Comparison of ENCODE assay signal across 8 cellular contexts in genomic region chr1:114779722-114780121, GRCh38. TPM values are rescaled to one million over a fixed set of nuclear protein-coding genes. Genes with fewer than 3 reads are reported as not detected.
DNase-seq lines count a peak whose midpoint lies in the region; ATAC-seq and TF ChIP-seq lines count a peak whose summit lies in the region.

No MANE protein-coding gene starts in this region.

- TF ChIP-seq POLR2A in breast epithelium (IDR thresholded peaks at IDR 0.05) = no peak

- H3K4me3 Mint-ChIP-seq in stimulated activated naive CD8-positive, alpha-beta T cell treated with anti-CD3 and anti-CD28 coated beads, Interleukin-15, Interleukin-2, amounts not matched to agents 100 ng/mL and 50 ng/mL, for 24 hours = peak overlapping the region; percentile 100

- H3K36me3 Mint-ChIP-seq in stimulated activated naive CD8-positive, alpha-beta T cell treated with anti-CD3 and anti-CD28 coated beads, Interleukin-15, Interleukin-2, amounts not matched to agents 100 ng/mL and 50 ng/mL, for 24 hours (ENCODE audit: low read depth) = peaks cover 42% of the 10 kb centered on the region

- peak overlapping the region; percentile 88 to 98 for H3K27ac ChIP-seq in breast epithelium

- peak overlapping the region; percentile 100 for H3K27ac Mint-ChIP-seq in stimulated activated naive CD8-positive, alpha-beta T cell treated with anti-CD3 and anti-CD28 coated beads, Interleukin-15, Interleukin-2, amounts not matched to agents 100 ng/mL and 50 ng/mL, for 24 hours

- ATAC-seq in stimulated activated naive CD8-positive, alpha-beta T cell treated with anti-CD3 and anti-CD28 coated beads, Interleukin-15, Interleukin-2, amounts not matched to agents 100 U/mL and 50 U/mL, for 24 hours = no peak
- ATAC-seq in mucosa of descending colon = no peak

- H3K9me3 ChIP-seq in breast epithelium (no peaks in the 10 kb centered on the region), mucosa of descending colon (no peaks in the 10 kb centered on the region)

- H3K4me1 Mint-ChIP-seq in stimulated activated naive CD8-positive, alpha-beta T cell treated with anti-CD3 and anti-CD28 coated beads, Interleukin-15, Interleukin-2, amounts not matched to agents 100 ng/mL and 50 ng/mL, for 24 hours (ENCODE audit: low read depth) = peaks cover 24% of the 10 kb centered on the region

- intact Hi-C loops in breast epithelium (cut with DNase I; ENCODE audit: low total_unique reads) (no loop called here), mucosa of descending colon (cut with DNase I, micrococcal nuclease) (no loop called here)

- peaks cover 4% of the 10 kb centered on the region for H3K9me3 Mint-ChIP-seq in stimulated activated naive CD8-positive, alpha-beta T cell treated with anti-CD3 and anti-CD28 coated beads, Interleukin-15, Interleukin-2, amounts not matched to agents 100 ng/mL and 50 ng/mL, for 24 hours

- H3K4me1 ChIP-seq in breast epithelium (no peaks in the 10 kb centered on the region), mucosa of descending colon (ENCODE audit: low read depth) (no peaks in the 10 kb centered on the region)

- TF ChIP-seq CTCF in breast epithelium (IDR thresholded peaks at IDR 0.05) (no peak), mucosa of descending colon (IDR thresholded peaks at IDR 0.05) (no peak), GM10266 (IDR thresholded peaks at IDR 0.05; ENCODE audit: control insufficient read depth, insufficient read depth, low read depth, missing control alignments) (no peak)

- H3K4me3 ChIP-seq in breast epithelium = peak overlapping the region; percentile 78 to 96 (median 85)
- peak overlapping the region; percentile 48 for H3K4me3 ChIP-seq in mucosa of descending colon

- H3K27me3 Mint-ChIP-seq in stimulated activated naive CD8-positive, alpha-beta T cell treated with anti-CD3 and anti-CD28 coated beads, Interleukin-15, Interleukin-2, amounts not matched to agents 100 ng/mL and 50 ng/mL, for 24 hours = no peaks in the 10 kb centered on the region

- no peaks in the 10 kb centered on the region for H3K36me3 ChIP-seq in breast epithelium
- H3K36me3 ChIP-seq in mucosa of descending colon (ENCODE audit: low read depth) = no peaks in the 10 kb centered on the region

- H3K27me3 ChIP-seq in breast epithelium = no peaks in the 10 kb centered on the region

- no peak for DNase-seq in stimulated activated naive CD8-positive, alpha-beta T cell treated with anti-CD3 and anti-CD28 coated beads, Interleukin-15, Interleukin-2, amounts not matched to agents 100 U/mL and 50 U/mL, for 24 hours
- DNase-seq in breast epithelium (ENCODE audit: low spot score in 2 of 2) (no peak), mucosa of descending colon (no peak), GM10266 (ENCODE audit: extremely low spot score) (no peak), NCI-H82 treated with DMSO at 0.1 percent for 48 hours (lab: John Stamatoyannopoulos, UW; ENCODE audit: unreplicated experiment) (no peak), amniotic stem cell (lab: John Stamatoyannopoulos, UW) (no peak)
- no peak for DNase-seq in activated CD4-positive, CD25-positive, alpha-beta regulatory T cell (lab: John Stamatoyannopoulos, UW)

RNA-seq across cellular contexts. Expression of gene SIKE1, which starts 0.8 kb away (rescaled TPM):
- 10 to 100 TPM; 31.6 to 41.0 (median 32.3) TPM for total RNA-seq in breast epithelium
- 10 to 100 TPM; 34.5 to 35.5 (median 34.7) TPM for total RNA-seq in mucosa of descending colon

RNA-seq across cellular contexts. Expression of gene CSDE1, which starts 21.9 kb away (rescaled TPM):
- total RNA-seq in breast epithelium (1,000 to 10,000 TPM in 1 of 3 donors, 100 to 1,000 TPM in 2; 489 to 1,906 (median 706) TPM), mucosa of descending colon (100 to 1,000 TPM; 429 to 934 (median 439) TPM)
